16 cellular contexts compared by ENCODE assay signal in the genomic region with DNA sequence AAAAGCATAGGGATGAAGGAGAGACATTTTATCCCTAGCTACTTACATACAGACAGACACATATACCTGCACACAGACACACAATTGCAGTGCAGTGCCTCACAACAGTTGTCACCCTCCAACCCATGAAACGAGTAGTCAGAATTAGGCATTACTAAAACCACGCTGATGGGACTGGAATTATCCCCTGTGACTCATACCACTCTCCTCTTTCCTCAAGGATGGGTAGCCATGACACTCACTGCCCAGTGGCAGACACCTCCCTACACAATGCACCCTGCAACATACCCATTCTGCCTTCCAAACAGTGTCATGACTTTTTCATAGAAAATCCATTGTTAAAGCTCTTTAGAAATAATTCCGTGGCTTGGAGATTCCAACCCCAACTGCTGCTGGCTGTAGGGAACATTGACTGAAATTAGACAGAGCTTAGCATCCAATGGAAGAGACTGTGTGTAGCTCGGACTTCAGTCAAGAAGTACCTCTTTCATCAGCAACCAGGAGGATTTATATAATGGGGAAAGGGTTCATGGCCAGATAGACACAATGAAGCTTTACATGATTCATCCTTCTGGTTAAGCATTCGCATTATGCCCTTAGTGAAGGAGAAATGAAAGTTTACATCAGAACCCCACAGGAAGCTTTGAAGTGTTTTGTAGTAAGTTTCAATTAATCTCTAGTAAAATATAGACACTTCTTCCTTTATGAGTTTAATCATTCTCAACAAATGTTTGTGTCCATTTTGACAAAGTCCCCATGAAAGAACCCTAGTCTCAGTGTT.
DNase-seq lines count a peak whose midpoint lies in the region; ATAC-seq, FAIRE-seq and TF ChIP-seq lines count a peak whose summit lies in the region.
"Had no signal": no experiment of that assay in that cellular context is flagged by ENCODE, and none has a peak within 500 bp of the region (broad histone marks: within the 10 kb centered on the region; RNA-seq: fewer than 3 reads in every experiment).

No MANE protein-coding gene starts in this region.

- H3K4me1 ChIP-seq in IMR-90 (ENCODE audit: control insufficient read depth, insufficient read depth, low read length) (no peaks in the 10 kb centered on the region), trophoblast cell (ENCODE audit: control insufficient read depth in 1 of 2, insufficient read depth in 2 of 2, low read length in 2 of 2) (no peaks in the 10 kb centered on the region)
- H3K4me1 ChIP-seq: A549, BE2C had no signal

- no peak overlapping the region for H4K91ac ChIP-seq in IMR-90 (ENCODE audit: insufficient read depth, low read depth, low read length)
- no peak overlapping the region for H4K91ac ChIP-seq in trophoblast cell (ENCODE audit: low read depth, low read length)

- no peaks in the 10 kb centered on the region for H3K9me3 ChIP-seq in IMR-90 (ENCODE audit: control insufficient read depth, insufficient read depth, low read length)
- peaks cover 5% of the 10 kb centered on the region for H3K9me3 ChIP-seq in trophoblast cell (ENCODE audit: insufficient read depth, low read depth, low read length)
- H3K9me3 ChIP-seq: A549, BE2C had no signal

- TF ChIP-seq CTCF in D721Med (IDR thresholded peaks at IDR 0.05; ENCODE audit: insufficient read depth, missing control alignments) (no peak), IMR-90 (conservative IDR thresholded peaks at IDR 0.05; ENCODE audit: low read depth, low read length) (no peak)

- in situ Hi-C loops in IMR-90 (cut with MboI; ENCODE audit: low sequenced_read_pairs), result no loop called here

- H3K27me3 ChIP-seq in IMR-90 (ENCODE audit: control insufficient read depth, insufficient read depth, low read length), result no peaks in the 10 kb centered on the region
- no peaks in the 10 kb centered on the region for H3K27me3 ChIP-seq in trophoblast cell (ENCODE audit: insufficient read depth, low read length)
- H3K27me3 ChIP-seq: BE2C had no signal

- no peak overlapping the region for H2AK9ac ChIP-seq in IMR-90 (replicated peaks; ENCODE audit: low read depth, low read length, poor library complexity)

- H3K4me3 ChIP-seq in IMR-90 (ENCODE audit: insufficient read depth, low read depth, low read length), result no peak overlapping the region
- H3K4me3 ChIP-seq in trophoblast cell (ENCODE audit: low read depth, low read length), result no peak overlapping the region
- H3K4me3 ChIP-seq: A549 had no signal

- H3K27me3 Mint-ChIP-seq in stimulated activated naive B cell treated with anti-CD40 and anti-IgM and Interleukin-4, amounts not matched to agents 10 μg/mL and 1 μg/mL and 100 μg/mL, for 72 hours, result peaks cover 2 to 10% of the 10 kb centered on the region in 2 donors

- peak; percentile 17; the same call in 1 of the 2 replicates for ATAC-seq in IMR-90 (ENCODE audit: low read depth)
- peak; percentile 55 to 64 for ATAC-seq in stimulated activated naive B cell treated with anti-CD40 and anti-IgM and Interleukin-4, amounts not matched to agents 10 μg/mL and 1 μg/mL and 100 μg/mL, for 72 hours (replicated peaks)
- ATAC-seq in GM18868 (IDR thresholded peaks at IDR 0.05; ENCODE audit: unreplicated experiment), result no peak
- ATAC-seq: A549 had no signal

- H4K12ac ChIP-seq in trophoblast cell (ENCODE audit: low read depth, low read length), result no peak overlapping the region

- no peak for TF ChIP-seq RAD21 in IMR-90 (IDR thresholded peaks at IDR 0.05; ENCODE audit: low read length)

- dilution Hi-C loops in IMR-90 (cut with HindIII; ENCODE audit: low sequenced_read_pairs, unreplicated experiment), result no loop called here

- H4K5ac ChIP-seq in IMR-90 (ENCODE audit: low read depth, low read length), result no peak overlapping the region

- no peaks in the 10 kb centered on the region for H4K20me1 ChIP-seq in IMR-90 (ENCODE audit: insufficient read depth, low read length)

- H4K8ac ChIP-seq in IMR-90 (ENCODE audit: low read depth in 2 of 2, low read length in 2 of 2) (no peak overlapping the region), trophoblast cell (ENCODE audit: low read depth, low read length) (no peak overlapping the region)

- peak; percentile 81 for FAIRE-seq in D721Med (lab: Jason Lieb, UNC)
- FAIRE-seq: A549, GM12892 had no signal

- H2BK15ac ChIP-seq in IMR-90 (ENCODE audit: low read depth, low read length), result no peak overlapping the region

- DNase-seq in D721Med (ENCODE audit: insufficient read length, low spot score), result no peak
- no peak for DNase-seq in IMR-90
- DNase-seq in RPMI7951 (ENCODE audit: low read depth), result peak; percentile 52
- DNase-seq in stimulated activated naive B cell treated with anti-CD40 and anti-IgM and Interleukin-4, amounts not matched to agents 10 μg/mL and 1 μg/mL and 100 μg/mL, for 72 hours, result no peak
- DNase-seq in trophoblast cell, result no peak
- DNase-seq: BE2C; CD4-positive, alpha-beta memory T cell; DND-41; GDM1; HCEC 1CT; HFFc6 had no signal

- H3K36me3 Mint-ChIP-seq in stimulated activated naive B cell treated with anti-CD40 and anti-IgM and Interleukin-4, amounts not matched to agents 10 μg/mL and 1 μg/mL and 100 μg/mL, for 72 hours, result peaks cover 3 to 11% of the 10 kb centered on the region in 2 donors

- H2AK5ac ChIP-seq in IMR-90 (ENCODE audit: low read depth, low read length) (no peak overlapping the region), trophoblast cell (ENCODE audit: low read length) (no peak overlapping the region)

- CTCF ChIA-PET in IMR-90 (lab: Yijun Ruan, JAX), result interaction anchor here (1.1 kb wide), 1 partner anchor 10 kb away, joined by 3 read pairs; no protein-coding TSS in a partner anchor

- H3K4me1 Mint-ChIP-seq in stimulated activated naive B cell treated with anti-CD40 and anti-IgM and Interleukin-4, amounts not matched to agents 10 μg/mL and 1 μg/mL and 100 μg/mL, for 72 hours, result peaks cover 7 to 9% of the 10 kb centered on the region in 2 donors
- H3K4me1 Mint-ChIP-seq: CD4-positive, alpha-beta memory T cell had no signal

- H2BK5ac ChIP-seq in IMR-90 (ENCODE audit: low read depth, low read length, poor library complexity, severe bottlenecking) (no peak overlapping the region), trophoblast cell (ENCODE audit: low read depth, low read length, poor library complexity) (no peak overlapping the region)

- no peaks in the 10 kb centered on the region for H3K79me2 ChIP-seq in trophoblast cell (ENCODE audit: control insufficient read depth, insufficient read depth, low read length, poor library complexity)

- H3K9ac ChIP-seq in IMR-90 (ENCODE audit: low read depth, low read length) (no peak overlapping the region), trophoblast cell (ENCODE audit: low read length) (no peak overlapping the region)

- H2BK20ac ChIP-seq in IMR-90 (ENCODE audit: low read depth, low read length), result no peak overlapping the region

- peaks cover 13 to 16% of the 10 kb centered on the region in 2 donors for H3K9me3 Mint-ChIP-seq in stimulated activated naive B cell treated with anti-CD40 and anti-IgM and Interleukin-4, amounts not matched to agents 10 μg/mL and 1 μg/mL and 100 μg/mL, for 72 hours

- H3K14ac ChIP-seq in IMR-90 (replicated peaks; ENCODE audit: low read depth, low read length), result no peak overlapping the region
- no peak overlapping the region for H3K14ac ChIP-seq in trophoblast cell (ENCODE audit: low read length)

- H3K18ac ChIP-seq in IMR-90 (ENCODE audit: low read depth, low read length) (no peak overlapping the region), trophoblast cell (ENCODE audit: low read length) (no peak overlapping the region)

- H2BK120ac ChIP-seq in IMR-90 (ENCODE audit: low read depth, low read length) (no peak overlapping the region), trophoblast cell (ENCODE audit: insufficient read depth, low read length, poor library complexity) (no peak overlapping the region)

- H3K23ac ChIP-seq in IMR-90 (ENCODE audit: low read depth, low read length), result no peak overlapping the region
- no peak overlapping the region for H3K23ac ChIP-seq in trophoblast cell (ENCODE audit: low read length)

- H3K4ac ChIP-seq in IMR-90 (ENCODE audit: low read depth, low read length), result no peak overlapping the region
- no peak overlapping the region for H3K4ac ChIP-seq in trophoblast cell (ENCODE audit: low read depth, low read length)

- intact Hi-C loops in IMR-90 (cut with micrococcal nuclease), result no loop called here

- no peak overlapping the region for H3K4me3 Mint-ChIP-seq in stimulated activated naive B cell treated with anti-CD40 and anti-IgM and Interleukin-4, amounts not matched to agents 10 μg/mL and 1 μg/mL and 100 μg/mL, for 72 hours
- H3K4me3 Mint-ChIP-seq: CD4-positive, alpha-beta memory T cell; HFFc6 had no signal

- H3K4me2 ChIP-seq in IMR-90 (ENCODE audit: low read depth, low read length) (no peak overlapping the region), trophoblast cell (ENCODE audit: low read length) (no peak overlapping the region)
- H3K4me2 ChIP-seq: A549 had no signal

- H3K56ac ChIP-seq in IMR-90 (ENCODE audit: extremely low read depth, insufficient read depth, low read length), result no peak overlapping the region

- no TSS peak for BruUV-seq in IMR-90 (replicated peaks; lab: Mats Ljungman, UMichigan)

- H3K79me1 ChIP-seq in IMR-90 (ENCODE audit: low read depth in 1 of 2, low read length in 2 of 2) (no peaks in the 10 kb centered on the region), trophoblast cell (ENCODE audit: low read length) (no peaks in the 10 kb centered on the region)

- no peaks in the 10 kb centered on the region for H3K9me1 ChIP-seq in IMR-90 (ENCODE audit: insufficient read depth, low read length)

- WGBS in IMR-90 (ENCODE audit: extremely low coverage in 2 of 2, insufficient read length in 1 of 2), 2 experiments, result no CpG with 5 or more reads among the region's 5 CpGs
- WGBS in trophoblast cell (ENCODE audit: extremely low coverage, insufficient coverage, insufficient read length), result no CpG with 5 or more reads among the region's 5 CpGs

- H3K36me3 ChIP-seq in IMR-90 (ENCODE audit: control insufficient read depth, insufficient read depth, low read length), result no peaks in the 10 kb centered on the region
- H3K36me3 ChIP-seq in trophoblast cell (ENCODE audit: control insufficient read depth in 1 of 2, insufficient read depth in 2 of 2, low read length in 2 of 2), result no peaks in the 10 kb centered on the region
- H3K36me3 ChIP-seq: BE2C had no signal

- H3K27ac ChIP-seq in IMR-90 (ENCODE audit: insufficient read depth, low read length), result no peak overlapping the region
- H3K27ac ChIP-seq in trophoblast cell (ENCODE audit: low read depth, low read length), result no peak overlapping the region
- H3K27ac ChIP-seq: A549, C4-2B, HL-60 had no signal

- H2AFZ ChIP-seq in IMR-90 (replicated peaks; ENCODE audit: low read length, poor library complexity), result no peak overlapping the region
- H2AFZ ChIP-seq in trophoblast cell (ENCODE audit: insufficient read depth, low read length, poor library complexity), result no peak overlapping the region

- H2BK12ac ChIP-seq in trophoblast cell (ENCODE audit: low read length), result no peak overlapping the region

- no peak for TF ChIP-seq POLR2A in IMR-90 (IDR thresholded peaks at IDR 0.05; ENCODE audit: low read depth, low read length)

- POLR2A ChIA-PET in IMR-90 (lab: Charles Lee; ENCODE audit: unreplicated experiment), result no interaction called here

- no peak overlapping the region for H3K27ac Mint-ChIP-seq in stimulated activated naive B cell treated with anti-CD40 and anti-IgM and Interleukin-4, amounts not matched to agents 10 μg/mL and 1 μg/mL and 100 μg/mL, for 72 hours
- H3K27ac Mint-ChIP-seq: CD4-positive, alpha-beta memory T cell; HFFc6 had no signal

TF ChIP-seq in IMR-90, 13 proteins besides CTCF, POLR2A, EP300 and RAD21 (continues in another document):
- no peak for TF ChIP-seq CHD1 (IDR thresholded peaks at IDR 0.05; ENCODE audit: low read depth, low read length)
